10 cellular contexts compared by ENCODE assay signal in the genomic region with DNA sequence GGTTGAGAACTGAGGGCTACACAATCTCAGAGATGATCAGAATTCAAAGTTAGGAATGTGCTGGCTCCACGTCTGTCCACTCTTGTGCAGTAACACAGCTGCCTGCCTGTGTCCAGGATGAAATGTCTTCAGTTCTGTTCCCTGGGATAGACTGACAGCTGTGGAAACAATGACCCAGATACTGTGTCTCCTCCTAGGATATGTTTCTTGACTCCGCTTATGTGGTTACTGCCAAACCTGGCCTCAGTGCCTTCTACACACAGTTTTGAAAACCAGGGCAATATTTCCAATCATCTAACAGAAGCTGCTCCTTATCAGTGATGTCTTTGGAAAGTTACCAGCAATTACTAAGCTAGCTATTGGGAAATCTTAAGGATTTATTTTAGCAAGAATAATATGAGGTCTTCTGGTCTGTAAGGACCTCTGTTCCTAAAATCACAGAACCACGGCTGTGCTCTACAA.
DNase-seq lines count a peak whose midpoint lies in the region; ATAC-seq and TF ChIP-seq lines count a peak whose summit lies in the region.
"Had no signal": no experiment of that assay in that cellular context is flagged by ENCODE, and none has a peak within 500 bp of the region (broad histone marks: within the 10 kb centered on the region; RNA-seq: fewer than 3 reads in every experiment).

No MANE protein-coding gene starts in this region.

- no peaks in the 10 kb centered on the region for H3K9me3 Mint-ChIP-seq in CD4-positive, alpha-beta memory T cell
- H3K9me3 Mint-ChIP-seq: activated T-cell treated with anti-CD3 and anti-CD28 coated beads, Interleukin-2, amount 50 U/mL, for 72 hours had no signal

- no peaks in the 10 kb centered on the region for H3K9me2 ChIP-seq in PC-9 (ENCODE audit: insufficient read depth)

- no peak overlapping the region for H2BK120ac ChIP-seq in mesenchymal stem cell (ENCODE audit: low read depth, low read length)

- no peak for TF ChIP-seq CTCF in PC-9 (conservative IDR thresholded peaks at IDR 0.05)
- no peak for TF ChIP-seq CTCF in transverse colon (IDR thresholded peaks at IDR 0.05)

- H3K18ac ChIP-seq in mesenchymal stem cell (ENCODE audit: low read depth in 1 of 2, low read length in 2 of 2), result no peak overlapping the region

- H2BK5ac ChIP-seq in mesenchymal stem cell (ENCODE audit: low read depth, low read length, poor library complexity, severe bottlenecking), result no peak overlapping the region

- no peak overlapping the region for H3K4me3 Mint-ChIP-seq in CD4-positive, alpha-beta memory T cell
- H3K4me3 Mint-ChIP-seq: activated T-cell treated with anti-CD3 and anti-CD28 coated beads, Interleukin-2, amount 50 U/mL, for 72 hours had no signal

- intact Hi-C loops in PC-9 (cut with micrococcal nuclease; ENCODE audit: unreplicated experiment), result no loop called here
- intact Hi-C loops in transverse colon (cut with DNase I; ENCODE audit: low total_unique reads), result no loop called here
- intact Hi-C loops in CD4-positive, alpha-beta memory T cell (cut with micrococcal nuclease), result no loop called here

- peaks cover 13 to 37% (median 16%) of the 10 kb centered on the region in 4 donors for H3K4me1 Mint-ChIP-seq in CD4-positive, alpha-beta memory T cell

- no peak overlapping the region for H4K8ac ChIP-seq in mesenchymal stem cell (ENCODE audit: low read length)

- H4K91ac ChIP-seq in mesenchymal stem cell (ENCODE audit: low read length), result no peak overlapping the region

- H3K4me1 ChIP-seq in PC-9 (replicated peaks; ENCODE audit: insufficient read depth) (peaks cover 62% of the 10 kb centered on the region), mesenchymal stem cell (ENCODE audit: control insufficient read depth, insufficient read depth, low read depth, low read length) (peaks cover 5% of the 10 kb centered on the region), transverse colon (peaks cover 0 to 16% (median 0%) of the 10 kb centered on the region in 4 donors)
- H3K4me1 ChIP-seq in CD4-positive, alpha-beta memory T cell (ENCODE audit: insufficient read depth, low read length), result peaks cover 22% of the 10 kb centered on the region

- no peaks in the 10 kb centered on the region for H4K20me1 ChIP-seq in PC-9 (ENCODE audit: insufficient read depth)

- H2AFZ ChIP-seq in PC-9, result no peak overlapping the region
- H2AFZ ChIP-seq in mesenchymal stem cell (ENCODE audit: low read depth, low read length), result no peak overlapping the region

- peaks cover 2 to 3% of the 10 kb centered on the region in 2 donors for H3K27me3 Mint-ChIP-seq in CD4-positive, alpha-beta memory T cell

- H2AK5ac ChIP-seq in mesenchymal stem cell (ENCODE audit: low read length, severe bottlenecking), result no peak overlapping the region

- no peak overlapping the region for H3K4ac ChIP-seq in mesenchymal stem cell (ENCODE audit: low read depth in 1 of 2, low read length in 2 of 2)

- POLR2A ChIA-PET in PC-9 (lab: Charles Lee; ENCODE audit: unreplicated experiment), result interaction anchor here (0.5 to 1.0 kb wide), 5 partner anchors 11 to 371 kb away, joined by 3 to 4 read pairs (median 3); a partner anchor contains a TSS
- POLR2A ChIA-PET in CD4-positive, alpha-beta memory T cell (lab: Charles Lee; ENCODE audit: partially characterized antibody), result interaction anchor here (1.0 kb wide), 1 partner anchor 24 kb away, joined by 3 read pairs; no protein-coding TSS in a partner anchor

- no peaks in the 10 kb centered on the region for H3K9me3 ChIP-seq in PC-9 (ENCODE audit: insufficient read depth, low read depth)
- H3K9me3 ChIP-seq in mesenchymal stem cell (ENCODE audit: control insufficient read depth, low read length), result no peaks in the 10 kb centered on the region
- H3K9me3 ChIP-seq in transverse colon, result no peaks in the 10 kb centered on the region
- H3K9me3 ChIP-seq in CD4-positive, alpha-beta memory T cell (ENCODE audit: control insufficient read depth in 1 of 2, low read length in 2 of 2), result no peaks in the 10 kb centered on the region

- H2BK12ac ChIP-seq in mesenchymal stem cell (ENCODE audit: low read length in 2 of 2), result no peak overlapping the region

- H3K27ac ChIP-seq in PC-9 (peak overlapping the region; percentile 54), mesenchymal stem cell (ENCODE audit: low read length, poor library complexity, severe bottlenecking) (no peak overlapping the region), transverse colon (peak overlapping the region; percentile 41 to 64 (median 59))
- H3K27ac ChIP-seq in CD4-positive, alpha-beta memory T cell (ENCODE audit: low read depth, low read length), result no peak overlapping the region

- H3K36me3 Mint-ChIP-seq in CD4-positive, alpha-beta memory T cell, result no peaks in the 10 kb centered on the region

- CTCF ChIA-PET in PC-9 (lab: Charles Lee), result no interaction called here
- CTCF ChIA-PET in CD4-positive, alpha-beta memory T cell (lab: Charles Lee; ENCODE audit: partially characterized antibody), result no interaction called here

- in situ Hi-C loops in transverse colon (cut with MboI; ENCODE audit: low pct_ligation_motif_present in 1 of 4, low pct_unique_long_range_greater_than_20kb in 1 of 4, low sequenced_read_pairs in 3 of 4), result loop anchor here in 1 of 4 donors (10.0 kb wide), 1 partner anchor 63 kb away; no protein-coding TSS in a partner anchor

- H3K36me3 ChIP-seq in PC-9 (ENCODE audit: low read depth) (no peaks in the 10 kb centered on the region), mesenchymal stem cell (ENCODE audit: control insufficient read depth in 1 of 2, insufficient read depth in 2 of 2, low read depth in 1 of 2, low read length in 2 of 2) (no peaks in the 10 kb centered on the region), transverse colon (no peaks in the 10 kb centered on the region)
- H3K36me3 ChIP-seq in CD4-positive, alpha-beta memory T cell (ENCODE audit: insufficient read depth, low read length), result no peaks in the 10 kb centered on the region

- H3K27me3 ChIP-seq in PC-9 (ENCODE audit: insufficient read depth, low read depth) (no peaks in the 10 kb centered on the region), mesenchymal stem cell (ENCODE audit: control insufficient read depth in 1 of 2, insufficient read depth in 1 of 2, low read length in 2 of 2) (peaks cover 14 to 20% of the 10 kb centered on the region in 2 experiments), transverse colon (peaks cover under 1% of the 10 kb centered on the region)
- H3K27me3 ChIP-seq in CD4-positive, alpha-beta memory T cell (ENCODE audit: insufficient read depth, low read length), result no peaks in the 10 kb centered on the region

- no peak overlapping the region for H3K14ac ChIP-seq in mesenchymal stem cell (ENCODE audit: low read length in 2 of 2)

- BruUV-seq in PC-9 (replicated peaks; lab: Mats Ljungman, UMichigan), result no TSS peak

- TF ChIP-seq POLR2A in transverse colon (IDR thresholded peaks at IDR 0.05), result no peak

- no peaks in the 10 kb centered on the region for H3K79me2 ChIP-seq in PC-9 (ENCODE audit: low read depth)

- H3K23ac ChIP-seq in mesenchymal stem cell (ENCODE audit: low read length in 2 of 2), result no peak overlapping the region

- no peaks in the 10 kb centered on the region for H3K79me1 ChIP-seq in mesenchymal stem cell (replicated peaks; ENCODE audit: low read length, poor library complexity, severe bottlenecking)

- peak overlapping the region in 3 of 7 donors; percentile 17 to 68 (median 30) for H3K27ac Mint-ChIP-seq in CD4-positive, alpha-beta memory T cell
- H3K27ac Mint-ChIP-seq: activated T-cell treated with anti-CD3 and anti-CD28 coated beads, Interleukin-2, amount 50 U/mL, for 72 hours had no signal

- DNase-seq in PC-9 (peak in 1 of 2 experiments; percentile 54), dermis blood vessel endothelial cell (peak; percentile 72), mesenchymal stem cell (peak; percentile 64), transverse colon (no peak), RKO (ENCODE audit: low spot score) (no peak)
- DNase-seq in CD4-positive, alpha-beta memory T cell, result no peak
- DNase-seq: activated T-cell treated with anti-CD3 and anti-CD28 coated beads, Interleukin-2, amount 50 U/mL, for 72 hours; left colon; NCI-H748 treated with DMSO at 0.1 percent for 48 hours had no signal

- no peak for TF ChIP-seq EP300 in transverse colon (IDR thresholded peaks at IDR 0.05; ENCODE audit: low read depth)

- H2BK15ac ChIP-seq in mesenchymal stem cell (ENCODE audit: low read depth, poor library complexity, severe bottlenecking), result no peak overlapping the region

- H3F3A ChIP-seq in PC-9 (ENCODE audit: insufficient read depth, low read depth), result peaks cover 18% of the 10 kb centered on the region; the same call in 1 of the 2 replicates

- H3K4me3 ChIP-seq in PC-9 (no peak overlapping the region; the same call in 1 of the 2 replicates), mesenchymal stem cell (ENCODE audit: insufficient read depth in 1 of 2, low read depth in 1 of 2, low read length in 2 of 2) (peak overlapping the region in 1 of 2 experiments; percentile 34), transverse colon (no peak overlapping the region)
- no peak overlapping the region for H3K4me3 ChIP-seq in CD4-positive, alpha-beta memory T cell (ENCODE audit: low read length in 2 of 2)

- WGBS in mesenchymal stem cell, result 71% methylated on average over 3 of the region's 3 CpGs
- 46 to 70% methylated on average over 2 to 3 of the region's 3 CpGs for WGBS in transverse colon (ENCODE audit: low coverage in 1 of 2), 2 donors

- ATAC-seq in esophagus mucosa, result no peak
- ATAC-seq: left colon had no signal

- H3K9ac ChIP-seq in mesenchymal stem cell (ENCODE audit: low read length), result peak overlapping the region; percentile 51

- H3K4me2 ChIP-seq in PC-9, result peak overlapping the region; percentile 61
- H3K4me2 ChIP-seq in mesenchymal stem cell (ENCODE audit: low read length, poor library complexity, severe bottlenecking), result no peak overlapping the region

Comparison
In these comparisons a context has a peak if more than half of its experiments do, and no peak if none do; other contexts are left out.
1. DNase-seq: peak in dermis blood vessel endothelial cell (single experiment) and mesenchymal stem cell (single experiment); none in transverse colon (single experiment), RKO (single experiment) and CD4-positive, alpha-beta memory T cell (0 of 5).
2. H3K27ac ChIP-seq: peak in PC-9 (single experiment) and transverse colon (4 of 4); none in mesenchymal stem cell (single experiment) and CD4-positive, alpha-beta memory T cell (single experiment).